1 cellular context compared by ENCODE assay signal in genomic region chrX:153689654-153690465, GRCh38.
TF ChIP-seq lines count a peak whose summit lies in the region.

No MANE protein-coding gene starts in this region.

TF ChIP-seq in SK-N-SH treated with all-trans-retinoic acid at 6 μM for 48 hours, 23 proteins besides CTCF, POLR2A, EP300 and RAD21 (continued from another document):
- no peak for TF ChIP-seq CREB5 (CRISPR knock-in tag; IDR thresholded peaks at IDR 0.05; ENCODE audit: low read depth)
